In genomic region chr1:235366286-235366685, GRCh38 we compare ENCODE assay signal across 1 cellular context.
TF ChIP-seq lines count a peak whose summit lies in the region.

No MANE protein-coding gene starts in this region.

TF ChIP-seq in endothelial cell of umbilical vein, 7 proteins besides CTCF, POLR2A, EP300 and RAD21 (continued from another document):
- TF ChIP-seq MAX (IDR thresholded peaks at IDR 0.05; ENCODE audit: insufficient read depth, insufficient read length) (no peak), EZH2 (IDR thresholded peaks at IDR 0.05; ENCODE audit: borderline replicate concordance, low read depth, low read length, severe bottlenecking) (no peak), GATA2 (IDR thresholded peaks at IDR 0.05; ENCODE audit: insufficient read depth, insufficient read length, low read depth, low read length) (no peak), FOS (IDR thresholded peaks at IDR 0.05; ENCODE audit: borderline replicate concordance, insufficient read depth, low read length) (no peak), POLR2AphosphoS5 (IDR thresholded peaks at IDR 0.05; ENCODE audit: insufficient read depth, low read depth, low read length) (no peak), JUN (IDR thresholded peaks at IDR 0.05; ENCODE audit: borderline replicate concordance, insufficient read depth, insufficient read length, low read depth) (no peak)
